Comparison of ENCODE assay signal across 1 cellular context in genomic region chr12:49051373-49051764, GRCh38.
TF ChIP-seq lines count a peak whose summit lies in the region.

No MANE protein-coding gene starts in this region.

TF ChIP-seq in HepG2, 621 proteins besides CTCF, POLR2A, EP300 and RAD21:
- no peak for TF ChIP-seq BHLHE40 (IDR thresholded peaks at IDR 0.05; ENCODE audit: low read length)
- no peak for TF ChIP-seq HIVEP1 (CRISPR knock-in tag; IDR thresholded peaks at IDR 0.05)
- peak; percentile 43 for TF ChIP-seq RBFOX2 (IDR thresholded peaks at IDR 0.05; ENCODE audit: low read depth, low read length)
- no peak for TF ChIP-seq ETV5 (CRISPR knock-in tag; IDR thresholded peaks at IDR 0.05; ENCODE audit: borderline replicate concordance)
- TF ChIP-seq THAP8 (CRISPR knock-in tag; IDR thresholded peaks at IDR 0.05; ENCODE audit: borderline replicate concordance) = no peak
- peak; percentile 74 for TF ChIP-seq AGO2 (optimal IDR thresholded peaks at IDR 0.05; ENCODE audit: low read depth, low read length)
- TF ChIP-seq SP1 (IDR thresholded peaks at IDR 0.05) = no peak
- TF ChIP-seq SP1 (CRISPR knock-in tag; IDR thresholded peaks at IDR 0.05) = no peak
- TF ChIP-seq ZC3H13 (CRISPR knock-in tag; IDR thresholded peaks at IDR 0.05) = 0 out of 2 replicates have a peak, but pooled peaks have one; percentile 32
